Comparison of ENCODE assay signal across 15 cellular contexts in genomic region chr19:49887653-49888477, GRCh38. TPM values are rescaled to one million over a fixed set of nuclear protein-coding genes. Genes with fewer than 3 reads are reported as not detected.
DNase-seq lines count a peak whose midpoint lies in the region; ATAC-seq lines count a peak whose summit lies in the region.
"Had no signal": no experiment of that assay in that cellular context is flagged by ENCODE, and none has a peak within 500 bp of the region (broad histone marks: within the 10 kb centered on the region; RNA-seq: fewer than 3 reads in every experiment).

No MANE protein-coding gene starts in this region.

- no peaks in the 10 kb centered on the region for H3K27me3 Mint-ChIP-seq in activated T-helper 17 cell treated with anti-CD3 and anti-CD28 coated beads, Interleukin-2, amount 50 U/mL, for 72 hours

- no peaks in the 10 kb centered on the region for H3K9me3 Mint-ChIP-seq in activated T-helper 17 cell treated with anti-CD3 and anti-CD28 coated beads, Interleukin-2, amount 50 U/mL, for 72 hours
- H3K9me3 Mint-ChIP-seq: activated CD4-positive, alpha-beta T cell treated with anti-CD3 and anti-CD28 coated beads, Interleukin-2, amount 10 ng/mL, durations not matched to agents 7 days and 5 days; activated T-helper 1 cell treated with anti-CD3 and anti-CD28 coated beads, Interleukin-12 subunit alpha, Interleukin-12 subunit beta, Interleukin-2, Interleukin-4 antibody, amounts not matched to agents 30 ng/mL and 10 ng/mL and 1 ng/mL, durations not matched to agents 14 hours and 24 hours and 36 hours; mesothelial cell of epicardium had no signal

- H3K27ac Mint-ChIP-seq in activated T-helper 17 cell treated with anti-CD3 and anti-CD28 coated beads, Interleukin-2, amount 50 U/mL, for 72 hours = peak overlapping the region; percentile 50
- H3K27ac Mint-ChIP-seq: activated CD4-positive, alpha-beta T cell treated with anti-CD3 and anti-CD28 coated beads, Interleukin-2, amount 10 ng/mL, durations not matched to agents 7 days and 5 days; activated T-helper 1 cell treated with anti-CD3 and anti-CD28 coated beads, Interleukin-12 subunit alpha, Interleukin-12 subunit beta, Interleukin-2, Interleukin-4 antibody, amounts not matched to agents 30 ng/mL and 10 ng/mL and 1 ng/mL, durations not matched to agents 14 hours and 24 hours and 36 hours; mesothelial cell of epicardium had no signal

- H3K4me1 Mint-ChIP-seq in activated T-helper 17 cell treated with anti-CD3 and anti-CD28 coated beads, Interleukin-2, amount 50 U/mL, for 72 hours = peaks cover 20% of the 10 kb centered on the region

- peak; percentile 55 for DNase-seq in DMS53 treated with DMSO at 0.1 percent for 48 hours (lab: John Stamatoyannopoulos, UW; ENCODE audit: unreplicated experiment)
- DNase-seq in NCI-H128 (lab: John Stamatoyannopoulos, UW; ENCODE audit: unreplicated experiment) = peak; percentile 70
- DNase-seq in NCI-H524 treated with DMSO at 0.1 percent for 48 hours (lab: John Stamatoyannopoulos, UW) = no peak
- DNase-seq: activated CD4-positive, alpha-beta T cell treated with anti-CD3 and anti-CD28 coated beads, Interleukin-2, amount 10 ng/mL, durations not matched to agents 7 days and 5 days; BE2C; cerebellar nuclear complex; NCI-H774; sigmoid colon; stimulated activated naive CD4-positive, alpha-beta T cell treated with Interleukin-2 at 50 U/mL for 16 hours had no signal

- ATAC-seq in activated T-helper 17 cell treated with anti-CD3 and anti-CD28 coated beads, Interleukin-2, amount 50 U/mL, for 72 hours (replicated peaks) = peak; percentile 43
- ATAC-seq in HG03342 (IDR thresholded peaks at IDR 0.05; ENCODE audit: unreplicated experiment) (no peak), GM21825 (IDR thresholded peaks at IDR 0.05; ENCODE audit: unreplicated experiment) (no peak)

- peaks cover 99% of the 10 kb centered on the region for H3K36me3 Mint-ChIP-seq in activated T-helper 17 cell treated with anti-CD3 and anti-CD28 coated beads, Interleukin-2, amount 50 U/mL, for 72 hours (ENCODE audit: low read depth)

- H3K4me3 Mint-ChIP-seq in activated T-helper 17 cell treated with anti-CD3 and anti-CD28 coated beads, Interleukin-2, amount 50 U/mL, for 72 hours = peak overlapping the region; percentile 93
- H3K4me3 Mint-ChIP-seq: activated CD4-positive, alpha-beta T cell treated with anti-CD3 and anti-CD28 coated beads, Interleukin-2, amount 10 ng/mL, durations not matched to agents 7 days and 5 days; activated T-helper 1 cell treated with anti-CD3 and anti-CD28 coated beads, Interleukin-12 subunit alpha, Interleukin-12 subunit beta, Interleukin-2, Interleukin-4 antibody, amounts not matched to agents 30 ng/mL and 10 ng/mL and 1 ng/mL, durations not matched to agents 14 hours and 24 hours and 36 hours; mesothelial cell of epicardium had no signal

RNA-seq across cellular contexts. Expression of gene IL4I1, which starts 8.8 kb away (rescaled TPM):
- 100 to 1,000 TPM in 1 of 2 donors, 10 to 100 TPM in 1; 42.0 to 177 TPM for total RNA-seq in activated T-helper 17 cell treated with anti-CD3 and anti-CD28 coated beads, Interleukin-2, amount 50 U/mL, for 72 hours
- total RNA-seq: vagina had no signal

RNA-seq across cellular contexts. Expression of gene TBC1D17, which starts 10.4 kb away (rescaled TPM):
- total RNA-seq in activated T-helper 17 cell treated with anti-CD3 and anti-CD28 coated beads, Interleukin-2, amount 50 U/mL, for 72 hours = 10 to 100 TPM; 21.4 to 57.4 TPM

RNA-seq across cellular contexts. Expression of gene AKT1S1, which starts 10.7 kb away (rescaled TPM):
- 10 to 100 TPM; 33.8 to 72.8 TPM for total RNA-seq in activated T-helper 17 cell treated with anti-CD3 and anti-CD28 coated beads, Interleukin-2, amount 50 U/mL, for 72 hours

RNA-seq across cellular contexts. Expression of gene PNKP, which starts 20.5 kb away (rescaled TPM):
- total RNA-seq in activated T-helper 17 cell treated with anti-CD3 and anti-CD28 coated beads, Interleukin-2, amount 50 U/mL, for 72 hours = 100 to 1,000 TPM; 100 to 111 TPM

RNA-seq across cellular contexts. Expression of gene PTOV1, which starts 36.9 kb away (rescaled TPM):
- total RNA-seq in activated T-helper 17 cell treated with anti-CD3 and anti-CD28 coated beads, Interleukin-2, amount 50 U/mL, for 72 hours = 100 to 1,000 TPM in 1 of 2 donors, 10 to 100 TPM in 1; 82.7 to 109 TPM
